ENCODE assay signal across 10 cellular contexts in the genomic region with DNA sequence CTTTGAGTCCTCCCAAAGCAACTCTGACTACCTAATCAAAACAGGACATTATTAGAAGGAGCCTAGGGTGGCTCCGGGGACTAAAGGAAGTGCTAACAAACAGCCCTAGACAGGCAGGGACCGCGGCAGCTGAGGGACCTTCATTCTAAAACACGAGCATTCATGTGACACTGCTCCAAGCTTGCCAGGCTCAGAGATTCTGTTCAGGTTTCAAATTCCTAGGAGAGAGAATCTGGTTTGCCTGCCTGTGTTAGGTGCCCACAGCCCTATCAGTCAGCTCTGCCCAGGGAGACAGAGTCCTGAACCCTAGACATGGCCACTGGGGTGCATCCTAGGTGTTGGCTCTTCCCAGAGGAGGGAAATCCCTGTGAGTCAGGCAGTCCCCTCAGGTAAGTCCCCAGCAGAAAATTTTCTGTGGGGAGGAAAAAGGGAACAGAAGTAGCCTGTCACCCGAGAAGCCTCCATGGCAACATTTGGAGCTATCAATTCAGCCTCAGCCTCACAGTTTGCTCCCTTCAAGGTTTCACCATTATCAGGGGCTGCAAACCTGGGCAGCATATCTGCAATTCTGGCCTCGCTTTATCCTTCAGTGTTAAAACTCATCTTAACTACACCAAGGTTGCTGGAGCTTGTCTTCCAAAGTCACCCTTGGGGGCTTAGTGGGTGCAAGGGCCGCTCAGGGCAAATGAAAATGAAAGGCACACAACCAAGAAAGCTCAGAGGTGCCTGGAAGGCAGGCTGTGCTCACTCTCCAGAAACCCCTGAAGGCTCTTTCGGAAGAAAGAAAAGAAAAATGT. TPM values are rescaled to one million over a fixed set of nuclear protein-coding genes. Genes with fewer than 3 reads are reported as not detected.
DNase-seq lines count a peak whose midpoint lies in the region; ATAC-seq, FAIRE-seq and TF ChIP-seq lines count a peak whose summit lies in the region.
"Had no signal": no experiment of that assay in that cellular context is flagged by ENCODE, and none has a peak within 500 bp of the region (broad histone marks: within the 10 kb centered on the region; RNA-seq: fewer than 3 reads in every experiment).

No MANE protein-coding gene starts in this region.

- TF ChIP-seq POLR2A in tibial nerve (IDR thresholded peaks at IDR 0.05) (no peak), H54 (IDR thresholded peaks at IDR 0.05; ENCODE audit: low read depth, low read length) (no peak)

- intact Hi-C loops in left ventricle myocardium superior (cut with micrococcal nuclease): no loop called here

- H3K9me3 Mint-ChIP-seq in activated naive CD4-positive, alpha-beta T cell treated with anti-CD3 and anti-CD28 coated beads, Interleukin-2, amount 50 U/mL, for 72 hours: peaks cover 0 to 4% of the 10 kb centered on the region in 2 donors
- H3K9me3 Mint-ChIP-seq: T-helper 1 cell treated with Interleukin-12 subunit alpha and Interleukin-12 subunit beta and Interleukin-4 antibody, amounts not matched to agents 30 μg/mL and 1 μg/mL, for 36 hours had no signal

- peak overlapping the region in 1 of 2 donors; percentile 29 for H3K27ac Mint-ChIP-seq in activated naive CD4-positive, alpha-beta T cell treated with anti-CD3 and anti-CD28 coated beads, Interleukin-2, amount 50 U/mL, for 72 hours
- H3K27ac Mint-ChIP-seq: T-helper 1 cell treated with Interleukin-12 subunit alpha and Interleukin-12 subunit beta and Interleukin-4 antibody, amounts not matched to agents 30 μg/mL and 1 μg/mL, for 36 hours had no signal

- H3K4me1 ChIP-seq in tibial nerve: peaks cover 0 to 41% (median 24%) of the 10 kb centered on the region in 4 donors

- 59 to 60% methylated on average over 8 of the region's 8 CpGs for WGBS in tibial nerve, 2 donors

- no peak for TF ChIP-seq CTCF in tibial nerve (IDR thresholded peaks at IDR 0.05)

- no peaks in the 10 kb centered on the region for H3K27me3 ChIP-seq in tibial nerve

- peak; percentile 71 to 84 for ATAC-seq in activated naive CD4-positive, alpha-beta T cell treated with anti-CD3 and anti-CD28 coated beads, Interleukin-2, amount 50 U/mL, for 72 hours
- ATAC-seq in HG03442 (IDR thresholded peaks at IDR 0.05; ENCODE audit: unreplicated experiment): peak; percentile 46
- ATAC-seq in left ventricle myocardium superior: peak; percentile 76

- H3K27ac ChIP-seq in tibial nerve: peak overlapping the region in 3 of 4 donors; percentile 52 to 72 (median 70)
- H3K27ac ChIP-seq: C4-2B had no signal

- H3K9me3 ChIP-seq in tibial nerve: no peaks in the 10 kb centered on the region

- TF ChIP-seq EP300 in tibial nerve (IDR thresholded peaks at IDR 0.05): no peak

- no peak overlapping the region for H3K4me3 ChIP-seq in tibial nerve

- H3K36me3 Mint-ChIP-seq in activated naive CD4-positive, alpha-beta T cell treated with anti-CD3 and anti-CD28 coated beads, Interleukin-2, amount 50 U/mL, for 72 hours: peaks cover 0 to 6% of the 10 kb centered on the region in 2 donors

- DNase-seq in activated naive CD4-positive, alpha-beta T cell treated with anti-CD3 and anti-CD28 coated beads, Interleukin-2, amount 50 U/mL, for 72 hours (ENCODE audit: low spot score in 2 of 2): peak in 1 of 2 donors; percentile 55
- DNase-seq in activated naive CD4-positive, alpha-beta T cell (lab: John Stamatoyannopoulos, UW): no peak
- DNase-seq in left ventricle myocardium superior (peak; percentile 56), tibial nerve (ENCODE audit: low spot score in 2 of 2) (no peak), H54 (ENCODE audit: insufficient read length, low spot score) (no peak), dermis blood vessel endothelial cell (no peak)
- DNase-seq in stimulated activated CD4-positive, alpha-beta T cell treated with anti-CD3 and anti-CD28 coated beads, Interleukin-1b, Interleukin-23, amount 100 ng/mL, for 48 hours: no peak

- H3K36me3 ChIP-seq in tibial nerve: no peaks in the 10 kb centered on the region

- FAIRE-seq in H54 (lab: Jason Lieb, UNC): no peak

RNA-seq across cellular contexts. Expression of a gene that starts 28.6 kb away (rescaled TPM):
- total RNA-seq in activated naive CD4-positive, alpha-beta T cell treated with anti-CD3 and anti-CD28 coated beads, Interleukin-2, amount 50 U/mL, for 72 hours: 100 to 1,000 TPM; 339 to 451 TPM
- total RNA-seq in left ventricle myocardium superior (211 TPM), tibial nerve (100 to 1,000 TPM; 157 to 203 (median 188) TPM), dermis blood vessel endothelial cell (37.9 and 109 TPM in 2 replicates)
